Comparison of ENCODE assay signal across 24 cellular contexts in genomic region chr10:130236711-130237110, GRCh38.
"Had no signal": no experiment of that assay in that cellular context is flagged by ENCODE, and none has a peak within 500 bp of the region (broad histone marks: within the 10 kb centered on the region; RNA-seq: fewer than 3 reads in every experiment).

No MANE protein-coding gene starts in this region.

- H3K4me1 ChIP-seq: colonic mucosa, lower lobe of right lung, prostate gland had no signal

- H3K4me3 Mint-ChIP-seq: activated B cell treated with CpG ODN at 0.5 μM for 24 hours; activated naive CD4-positive, alpha-beta T cell treated with anti-CD3 and anti-CD28 coated beads, Interleukin-2, amount 50 U/mL, for 24 hours; activated T-cell treated with anti-CD3 and anti-CD28 coated beads, Interleukin-2, amount 50 U/mL, for 4 hours; effector memory CD8-positive, alpha-beta T cell; immature natural killer cell; natural killer cell treated with Interleukin-12 subunit alpha and Interleukin-12 subunit beta and Interleukin-15 and Interleukin-18, amount 100 ng/mL, for 72 hours; T-helper 2 cell treated with Interferon-gamma antibody and Interleukin-4, amounts not matched to agents 5 μg/mL and 100 μg/mL, for 36 hours had no signal

- H3K4me2 ChIP-seq: smooth muscle cell had no signal

- H3K36me3 ChIP-seq: colonic mucosa, lower lobe of right lung, prostate gland, thoracic aorta had no signal

- H3K4me1 Mint-ChIP-seq: activated B cell treated with CpG ODN at 0.5 μM for 24 hours; activated naive CD4-positive, alpha-beta T cell treated with anti-CD3 and anti-CD28 coated beads, Interleukin-2, amount 50 U/mL, for 24 hours; immature natural killer cell had no signal

- H3K9me3 ChIP-seq: colonic mucosa, prostate gland had no signal

- H3K27ac Mint-ChIP-seq: activated B cell treated with CpG ODN at 0.5 μM for 24 hours; activated naive CD4-positive, alpha-beta T cell treated with anti-CD3 and anti-CD28 coated beads, Interleukin-2, amount 50 U/mL, for 24 hours; activated T-helper 2 cell treated with anti-CD3 and anti-CD28 coated beads, Interferon-gamma antibody, Interleukin-2, Interleukin-4, amounts not matched to agents 10 μg/mL and 5 μg/mL and 100 μg/mL, durations not matched to agents 14 hours and 24 hours and 36 hours; effector memory CD8-positive, alpha-beta T cell; immature natural killer cell; natural killer cell treated with Interleukin-12 subunit alpha and Interleukin-12 subunit beta and Interleukin-15 and Interleukin-18, amount 100 ng/mL, for 72 hours; T-helper 2 cell treated with Interferon-gamma antibody and Interleukin-4, amounts not matched to agents 5 μg/mL and 100 μg/mL, for 36 hours had no signal

- ATAC-seq: activated T-cell treated with anti-CD3 and anti-CD28 coated beads, Interleukin-2, amount 50 U/mL, for 4 hours; effector memory CD8-positive, alpha-beta T cell; esophagus mucosa; mucosa of descending colon; natural killer cell treated with Interleukin-12 subunit alpha and Interleukin-12 subunit beta and Interleukin-15 and Interleukin-18, amount 100 ng/mL, for 72 hours had no signal

- H3K9me3 Mint-ChIP-seq: activated naive CD4-positive, alpha-beta T cell treated with anti-CD3 and anti-CD28 coated beads, Interleukin-2, amount 50 U/mL, for 24 hours had no signal

- H3K4me3 ChIP-seq: colonic mucosa, dorsolateral prefrontal cortex, lower lobe of right lung, mucosa of descending colon, prostate gland, smooth muscle cell, thoracic aorta had no signal

- H3K27ac ChIP-seq: colonic mucosa, dorsolateral prefrontal cortex, lower lobe of right lung, prostate gland, thoracic aorta had no signal

- H3K27me3 ChIP-seq: colonic mucosa, dorsolateral prefrontal cortex had no signal

- DNase-seq: activated B cell treated with CpG ODN at 0.5 μM for 24 hours; activated CD4-positive, alpha-beta T cell treated with anti-CD3 and anti-CD28 coated beads, Interleukin-2, amount 50 U/mL, for 1 hour; activated T-cell treated with anti-CD3 and anti-CD28 coated beads, Interleukin-2, amount 50 U/mL, for 4 hours; colonic mucosa; dorsolateral prefrontal cortex; effector memory CD8-positive, alpha-beta T cell; foreskin fibroblast; hypothalamus; immature natural killer cell; lower lobe of right lung; mesendoderm; mucosa of descending colon; stimulated activated CD4-positive, alpha-beta T cell treated with anti-CD3 and anti-CD28 coated beads, Interleukin-2, amount 100 ng/mL, for 24 hours; stimulated activated naive CD4-positive, alpha-beta T cell; T-helper 1 cell; trophoblast cell had no signal
